11 cellular contexts compared by ENCODE assay signal in the genomic region with DNA sequence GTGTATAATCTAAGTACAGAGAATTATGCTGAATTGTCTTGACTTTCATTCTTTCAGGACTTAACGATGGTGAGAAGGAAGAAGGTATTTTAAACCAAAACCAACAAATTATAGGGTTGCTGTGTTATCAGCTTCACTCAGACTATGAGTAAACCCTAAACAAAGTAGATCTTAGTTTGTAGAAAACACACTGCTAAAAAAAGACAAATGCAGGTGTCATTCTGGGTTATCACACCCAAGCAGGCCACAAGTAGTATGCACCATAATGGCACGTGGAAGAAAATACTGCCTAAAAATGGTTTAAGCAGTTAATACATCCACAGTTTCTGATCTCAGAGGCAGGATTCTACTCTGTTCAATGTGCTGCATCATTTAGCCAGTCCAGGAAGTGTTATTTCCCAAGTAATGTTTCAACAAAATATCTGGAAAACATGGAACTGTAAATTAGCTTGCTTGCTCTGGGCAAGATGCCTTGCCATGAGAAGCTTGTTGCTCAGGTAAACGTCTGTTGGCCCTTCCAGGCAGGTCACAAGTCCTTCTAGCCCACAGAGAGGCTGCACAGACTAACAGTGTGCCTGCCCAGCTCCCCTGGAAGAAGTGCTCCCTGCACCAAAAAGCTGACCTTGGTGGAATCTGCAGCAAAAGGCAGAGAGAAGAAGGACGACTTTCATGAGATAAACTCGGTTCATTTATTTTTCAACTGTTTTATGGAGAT. TPM values are rescaled to one million over a fixed set of nuclear protein-coding genes. Genes with fewer than 3 reads are reported as not detected.
DNase-seq lines count a peak whose midpoint lies in the region; ATAC-seq and TF ChIP-seq lines count a peak whose summit lies in the region.
"Had no signal": no experiment of that assay in that cellular context is flagged by ENCODE, and none has a peak within 500 bp of the region (broad histone marks: within the 10 kb centered on the region; RNA-seq: fewer than 3 reads in every experiment).

No MANE protein-coding gene starts in this region.

- H3K4me1 ChIP-seq in SK-N-SH (ENCODE audit: control insufficient read depth in 1 of 2, insufficient read depth in 2 of 2, low read depth in 1 of 2, low read length in 1 of 2) = peaks cover 7 to 8% of the 10 kb centered on the region in 2 experiments; a peak in 3 of 4 replicates

- 93% methylated on average over 5 of the region's 5 CpGs for WGBS in SK-N-SH (ENCODE audit: low lambda C conversion rate)

- no peaks in the 10 kb centered on the region for H3K9me3 ChIP-seq in SK-N-SH

- H3K4me2 ChIP-seq in SK-N-SH = no peak overlapping the region

- CTCF ChIA-PET in activated B cell treated with CpG ODN at 0.5 μM for 24 hours (lab: Charles Lee) = interaction anchor here (0.8 to 8.7 kb wide), 9 partner anchors 9 to 105 kb away, joined by 3 to 199 read pairs (median 4); no protein-coding TSS in a partner anchor
- CTCF ChIA-PET in SK-N-SH (lab: Yijun Ruan, JAX) = interaction anchor here (0.6 to 10.4 kb wide), 5 partner anchors 14 to 136 kb away, joined by 3 to 163 read pairs (median 8); no protein-coding TSS in a partner anchor

- H3K4me3 ChIP-seq in SK-N-SH (ENCODE audit: low read depth in 2 of 2, low read length in 1 of 2) = no peak overlapping the region
- H3K4me3 ChIP-seq: SJSA1 had no signal

- peaks cover 54% of the 10 kb centered on the region for H3K4me1 Mint-ChIP-seq in activated T-cell treated with anti-CD3 and anti-CD28 coated beads, Interleukin-2, amount 50 U/mL, for 72 hours (ENCODE audit: low read depth)
- H3K4me1 Mint-ChIP-seq in activated B cell treated with CpG ODN at 0.5 μM for 24 hours = peaks cover 57% of the 10 kb centered on the region

- ATAC-seq in activated T-cell treated with anti-CD3 and anti-CD28 coated beads, Interleukin-2, amount 50 U/mL, for 72 hours (replicated peaks in 1 of 2) = no peak
- peak; percentile 28 for ATAC-seq in HG02840 (IDR thresholded peaks at IDR 0.05; ENCODE audit: low FRiP score, unreplicated experiment)
- ATAC-seq in activated B cell treated with CpG ODN at 0.5 μM for 24 hours (ENCODE audit: low read depth) = no peak
- no peak for ATAC-seq in HG03095 (IDR thresholded peaks at IDR 0.05; ENCODE audit: unreplicated experiment)

- POLR2A ChIA-PET in activated B cell treated with CpG ODN at 0.5 μM for 24 hours (lab: Charles Lee) = interaction anchor here (1.1 to 1.7 kb wide), 4 partner anchors 9 to 125 kb away, joined by 3 to 5 read pairs (median 4); partner anchors contain the start of gene RPL5
- POLR2A ChIA-PET in SK-N-SH (lab: Yijun Ruan, JAX) = interaction anchor here (1.1 kb wide), 1 partner anchor 38 kb away, joined by 3 read pairs; no protein-coding TSS in a partner anchor

- H3K36me3 ChIP-seq in SK-N-SH (replicated peaks in 1 of 2; ENCODE audit: control insufficient read depth in 1 of 2, insufficient read depth in 2 of 2, low read length in 1 of 2) = no peaks in the 10 kb centered on the region

- no peaks in the 10 kb centered on the region for H3K9me2 ChIP-seq in SK-N-SH

- peak overlapping the region; percentile 53 for H3K27ac Mint-ChIP-seq in activated T-cell treated with anti-CD3 and anti-CD28 coated beads, Interleukin-2, amount 50 U/mL, for 72 hours
- peak overlapping the region; percentile 71 for H3K27ac Mint-ChIP-seq in activated B cell treated with CpG ODN at 0.5 μM for 24 hours

- no peaks in the 10 kb centered on the region for H3F3A ChIP-seq in SK-N-SH (replicated peaks; ENCODE audit: insufficient read depth)

- TF ChIP-seq CTCF in activated B cell treated with CpG ODN at 0.5 μM for 24 hours (IDR thresholded peaks at IDR 0.05) = no peak
- TF ChIP-seq CTCF in SK-N-SH (IDR thresholded peaks at IDR 0.05) = no peak

- H4K20me1 ChIP-seq in SK-N-SH (ENCODE audit: insufficient read depth) = no peaks in the 10 kb centered on the region

- H3K4me3 Mint-ChIP-seq in activated T-cell treated with anti-CD3 and anti-CD28 coated beads, Interleukin-2, amount 50 U/mL, for 72 hours = peak overlapping the region; percentile 68 to 80
- peak overlapping the region; percentile 36 for H3K4me3 Mint-ChIP-seq in activated B cell treated with CpG ODN at 0.5 μM for 24 hours

- H3K9me3 Mint-ChIP-seq in activated T-cell treated with anti-CD3 and anti-CD28 coated beads, Interleukin-2, amount 50 U/mL, for 72 hours = no peaks in the 10 kb centered on the region
- no peaks in the 10 kb centered on the region for H3K9me3 Mint-ChIP-seq in activated B cell treated with CpG ODN at 0.5 μM for 24 hours

- intact Hi-C loops in activated B cell treated with CpG ODN at 0.5 μM for 24 hours (cut with micrococcal nuclease) = no loop called here

- H3K36me3 Mint-ChIP-seq in activated T-cell treated with anti-CD3 and anti-CD28 coated beads, Interleukin-2, amount 50 U/mL, for 72 hours (ENCODE audit: insufficient read depth in 2 of 2) = peaks cover 2 to 4% of the 10 kb centered on the region in 2 donors
- peaks cover 21% of the 10 kb centered on the region for H3K36me3 Mint-ChIP-seq in activated B cell treated with CpG ODN at 0.5 μM for 24 hours (ENCODE audit: low read depth)

- H3K27ac ChIP-seq in substantia nigra (ENCODE audit: low read depth, low read length, poor library complexity, severe bottlenecking) (peak overlapping the region; percentile 40), SK-N-SH (ENCODE audit: low read depth in 2 of 2, low read length in 1 of 2) (no peak overlapping the region)
- H3K27ac ChIP-seq: epithelial cell of prostate, SJSA1 had no signal

- no peaks in the 10 kb centered on the region for H3K27me3 Mint-ChIP-seq in activated T-cell treated with anti-CD3 and anti-CD28 coated beads, Interleukin-2, amount 50 U/mL, for 72 hours (ENCODE audit: low read depth)
- H3K27me3 Mint-ChIP-seq in activated B cell treated with CpG ODN at 0.5 μM for 24 hours = no peaks in the 10 kb centered on the region

- peaks cover 5% of the 10 kb centered on the region; the same call in 1 of the 2 replicates for H3K79me2 ChIP-seq in SK-N-SH (ENCODE audit: insufficient read depth)

- no peak for DNase-seq in activated T-cell treated with anti-CD3 and anti-CD28 coated beads, Interleukin-2, amount 50 U/mL, for 72 hours
- no peak for DNase-seq in activated T-cell treated with anti-CD3 and anti-CD28 coated beads, Interleukin-2, amount 50 U/mL, for 1 hour
- no peak for DNase-seq in activated B cell treated with CpG ODN at 0.5 μM for 24 hours
- DNase-seq in substantia nigra (lab: John Stamatoyannopoulos, UW) = no peak
- no peak for DNase-seq in stimulated activated CD4-positive, alpha-beta T cell treated with anti-CD3 and anti-CD28 coated beads, Interleukin-15, amount 100 ng/mL, for 24 hours
- DNase-seq in SK-N-SH = no peak
- DNase-seq: mammary epithelial cell had no signal

- H3K9ac ChIP-seq in SK-N-SH = no peak overlapping the region

- H2AFZ ChIP-seq in SK-N-SH (ENCODE audit: low read depth) = no peak overlapping the region

- no peaks in the 10 kb centered on the region for H3K27me3 ChIP-seq in SK-N-SH (ENCODE audit: insufficient read depth)
- H3K27me3 ChIP-seq: SJSA1 had no signal

- TF ChIP-seq RAD21 in SK-N-SH (IDR thresholded peaks at IDR 0.05; ENCODE audit: low read length) = no peak

- no peak for TF ChIP-seq EP300 in SK-N-SH (IDR thresholded peaks at IDR 0.05; ENCODE audit: borderline replicate concordance in 1 of 2, low read depth in 1 of 2, low read length in 1 of 2)

TF ChIP-seq in SK-N-SH, 30 proteins besides CTCF, POLR2A, EP300 and RAD21:
- TF ChIP-seq POLR2AphosphoS5 (IDR thresholded peaks at IDR 0.05; ENCODE audit: low read depth, low read length) = no peak
- TF ChIP-seq, protein P1, sequence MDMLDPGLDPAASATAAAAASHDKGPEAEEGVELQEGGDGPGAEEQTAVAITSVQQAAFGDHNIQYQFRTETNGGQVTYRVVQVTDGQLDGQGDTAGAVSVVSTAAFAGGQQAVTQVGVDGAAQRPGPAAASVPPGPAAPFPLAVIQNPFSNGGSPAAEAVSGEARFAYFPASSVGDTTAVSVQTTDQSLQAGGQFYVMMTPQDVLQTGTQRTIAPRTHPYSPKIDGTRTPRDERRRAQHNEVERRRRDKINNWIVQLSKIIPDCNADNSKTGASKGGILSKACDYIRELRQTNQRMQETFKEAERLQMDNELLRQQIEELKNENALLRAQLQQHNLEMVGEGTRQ (IDR thresholded peaks at IDR 0.05; ENCODE audit: borderline replicate concordance, low read depth, low read length) = no peak
- no peak for TF ChIP-seq JUND (IDR thresholded peaks at IDR 0.05)
- no peak for TF ChIP-seq RXRA (IDR thresholded peaks at IDR 0.05; ENCODE audit: borderline replicate concordance, low read depth)
- no peak for TF ChIP-seq FOXM1 (IDR thresholded peaks at IDR 0.05; ENCODE audit: low read depth)
- TF ChIP-seq, protein P2, sequence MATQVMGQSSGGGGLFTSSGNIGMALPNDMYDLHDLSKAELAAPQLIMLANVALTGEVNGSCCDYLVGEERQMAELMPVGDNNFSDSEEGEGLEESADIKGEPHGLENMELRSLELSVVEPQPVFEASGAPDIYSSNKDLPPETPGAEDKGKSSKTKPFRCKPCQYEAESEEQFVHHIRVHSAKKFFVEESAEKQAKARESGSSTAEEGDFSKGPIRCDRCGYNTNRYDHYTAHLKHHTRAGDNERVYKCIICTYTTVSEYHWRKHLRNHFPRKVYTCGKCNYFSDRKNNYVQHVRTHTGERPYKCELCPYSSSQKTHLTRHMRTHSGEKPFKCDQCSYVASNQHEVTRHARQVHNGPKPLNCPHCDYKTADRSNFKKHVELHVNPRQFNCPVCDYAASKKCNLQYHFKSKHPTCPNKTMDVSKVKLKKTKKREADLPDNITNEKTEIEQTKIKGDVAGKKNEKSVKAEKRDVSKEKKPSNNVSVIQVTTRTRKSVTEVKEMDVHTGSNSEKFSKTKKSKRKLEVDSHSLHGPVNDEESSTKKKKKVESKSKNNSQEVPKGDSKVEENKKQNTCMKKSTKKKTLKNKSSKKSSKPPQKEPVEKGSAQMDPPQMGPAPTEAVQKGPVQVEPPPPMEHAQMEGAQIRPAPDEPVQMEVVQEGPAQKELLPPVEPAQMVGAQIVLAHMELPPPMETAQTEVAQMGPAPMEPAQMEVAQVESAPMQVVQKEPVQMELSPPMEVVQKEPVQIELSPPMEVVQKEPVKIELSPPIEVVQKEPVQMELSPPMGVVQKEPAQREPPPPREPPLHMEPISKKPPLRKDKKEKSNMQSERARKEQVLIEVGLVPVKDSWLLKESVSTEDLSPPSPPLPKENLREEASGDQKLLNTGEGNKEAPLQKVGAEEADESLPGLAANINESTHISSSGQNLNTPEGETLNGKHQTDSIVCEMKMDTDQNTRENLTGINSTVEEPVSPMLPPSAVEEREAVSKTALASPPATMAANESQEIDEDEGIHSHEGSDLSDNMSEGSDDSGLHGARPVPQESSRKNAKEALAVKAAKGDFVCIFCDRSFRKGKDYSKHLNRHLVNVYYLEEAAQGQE (IDR thresholded peaks at IDR 0.05; ENCODE audit: low read depth, low read length) = no peak
- no peak for TF ChIP-seq FOXJ3 (CRISPR knock-in tag; IDR thresholded peaks at IDR 0.05)
- TF ChIP-seq RCOR1 (IDR thresholded peaks at IDR 0.05; ENCODE audit: low read length) = no peak

RNA-seq across cellular contexts. Expression of gene DIPK1A, which starts 4.1 kb away (rescaled TPM):
- total RNA-seq in activated T-cell treated with anti-CD3 and anti-CD28 coated beads, Interleukin-2, amount 50 U/mL, for 72 hours = 1 to 10 TPM; 8.4 to 9.3 TPM
- 16.0 and 16.7 TPM in 2 replicates for total RNA-seq in activated B cell treated with CpG ODN at 0.5 μM for 24 hours
- polyA plus RNA-seq in SK-N-SH (2012; rRNA removed) = 3.4 and 4.0 TPM in 2 replicates
- 6.1 and 7.8 TPM in 2 replicates for polyA plus RNA-seq in SK-N-SH (2012; cell fraction: cytosol; rRNA removed)
- polyA plus RNA-seq in SK-N-SH (2012; cell fraction: nucleus; rRNA removed) = 1.0 and 1.9 TPM in 2 replicates
